ENCODE assay signal across 15 cellular contexts in the genomic region with DNA sequence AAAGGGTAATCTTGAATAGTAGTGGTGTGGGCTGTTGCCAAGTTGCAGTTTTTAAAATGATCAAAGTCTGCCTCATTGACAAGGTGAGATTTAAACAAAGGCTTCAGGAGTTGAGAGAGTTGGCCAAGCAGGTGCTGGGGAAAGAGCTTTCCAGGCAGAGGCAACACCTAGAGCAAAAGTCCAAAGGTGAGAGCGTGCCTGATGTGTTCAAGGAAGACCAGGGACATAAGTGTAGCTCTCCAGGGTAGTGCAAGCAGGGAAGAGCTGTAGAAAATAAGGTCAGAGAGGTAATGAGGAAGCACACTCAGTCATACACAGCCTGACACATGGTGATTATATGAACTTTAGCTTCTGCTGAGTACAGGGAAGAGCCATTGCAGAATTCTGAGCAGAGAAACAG.
DNase-seq lines count a peak whose midpoint lies in the region; ATAC-seq and TF ChIP-seq lines count a peak whose summit lies in the region.
"Had no signal": no experiment of that assay in that cellular context is flagged by ENCODE, and none has a peak within 500 bp of the region (broad histone marks: within the 10 kb centered on the region; RNA-seq: fewer than 3 reads in every experiment).

No MANE protein-coding gene starts in this region.

- ATAC-seq in GM19328 (IDR thresholded peaks at IDR 0.05; ENCODE audit: unreplicated experiment), result no peak
- no peak for ATAC-seq in activated CD8-positive, alpha-beta memory T cell treated with anti-CD3 and anti-CD28 coated beads, Interleukin-2, amount 10 ng/mL, durations not matched to agents 7 days and 5 days
- ATAC-seq: HCT116 had no signal

- H3K4me3 Mint-ChIP-seq in activated CD8-positive, alpha-beta memory T cell treated with anti-CD3 and anti-CD28 coated beads, Interleukin-2, amount 10 ng/mL, durations not matched to agents 7 days and 5 days, result no peak overlapping the region
- H3K4me3 Mint-ChIP-seq: B cell; CD4-positive, alpha-beta memory T cell had no signal

- H3K4me1 ChIP-seq in colonic mucosa (no peaks in the 10 kb centered on the region), mucosa of rectum (ENCODE audit: control insufficient read depth in 2 of 2, insufficient read depth in 2 of 2, low read length in 2 of 2) (peaks cover 8 to 11% of the 10 kb centered on the region in 2 donors)

- H3K9me3 ChIP-seq in colonic mucosa, result no peaks in the 10 kb centered on the region
- no peaks in the 10 kb centered on the region for H3K9me3 ChIP-seq in mucosa of rectum (ENCODE audit: control insufficient read depth in 2 of 2, low read length in 2 of 2)
- no peaks in the 10 kb centered on the region for H3K9me3 ChIP-seq in WERI-Rb-1 (ENCODE audit: severe bottlenecking)

- intact Hi-C loops in colonic mucosa (cut with DNase I), result no loop called here

- H3K9ac ChIP-seq in colonic mucosa (ENCODE audit: low read depth in 2 of 2, low read length in 2 of 2) (no peak overlapping the region), mucosa of rectum (ENCODE audit: low read depth in 1 of 2, low read length in 2 of 2) (no peak overlapping the region)

- H3K27me3 ChIP-seq in colonic mucosa, result no peaks in the 10 kb centered on the region
- no peaks in the 10 kb centered on the region for H3K27me3 ChIP-seq in mucosa of rectum (ENCODE audit: control insufficient read depth in 2 of 2, insufficient read depth in 2 of 2, low read length in 2 of 2)
- peaks cover 26% of the 10 kb centered on the region for H3K27me3 ChIP-seq in WERI-Rb-1 (ENCODE audit: insufficient read depth, low read depth, severe bottlenecking)

- H3K27ac Mint-ChIP-seq in activated CD8-positive, alpha-beta memory T cell treated with anti-CD3 and anti-CD28 coated beads, Interleukin-2, amount 10 ng/mL, durations not matched to agents 7 days and 5 days, result no peak overlapping the region
- H3K27ac Mint-ChIP-seq: B cell; CD4-positive, alpha-beta memory T cell had no signal

- H3K36me3 Mint-ChIP-seq in activated CD8-positive, alpha-beta memory T cell treated with anti-CD3 and anti-CD28 coated beads, Interleukin-2, amount 10 ng/mL, durations not matched to agents 7 days and 5 days, result no peaks in the 10 kb centered on the region
- H3K36me3 Mint-ChIP-seq: CD4-positive, alpha-beta memory T cell had no signal

- H3K27ac ChIP-seq in colonic mucosa (peak overlapping the region; percentile 75), mucosa of rectum (ENCODE audit: low read depth in 2 of 2, low read length in 2 of 2) (peak overlapping the region; percentile 78 to 80), WERI-Rb-1 (no peak overlapping the region)
- H3K27ac ChIP-seq: C4-2B, HL-60 had no signal

- H3K36me3 ChIP-seq in colonic mucosa (no peaks in the 10 kb centered on the region), mucosa of rectum (ENCODE audit: control insufficient read depth in 2 of 2, insufficient read depth in 2 of 2, low read length in 2 of 2) (no peaks in the 10 kb centered on the region), WERI-Rb-1 (no peaks in the 10 kb centered on the region)

- CTCF ChIA-PET in activated CD8-positive, alpha-beta memory T cell treated with anti-CD3 and anti-CD28 coated beads, Interleukin-2, amount 10 ng/mL, durations not matched to agents 7 days and 5 days (lab: Charles Lee), result no interaction called here

- H3K27me3 Mint-ChIP-seq in activated CD8-positive, alpha-beta memory T cell treated with anti-CD3 and anti-CD28 coated beads, Interleukin-2, amount 10 ng/mL, durations not matched to agents 7 days and 5 days, result no peaks in the 10 kb centered on the region
- H3K27me3 Mint-ChIP-seq: B cell; CD4-positive, alpha-beta memory T cell had no signal

- H3K4me3 ChIP-seq in colonic mucosa, result no peak overlapping the region
- peak overlapping the region in 1 of 2 donors; percentile 57 for H3K4me3 ChIP-seq in mucosa of rectum (ENCODE audit: low read length in 2 of 2)
- no peak overlapping the region for H3K4me3 ChIP-seq in WERI-Rb-1 (ENCODE audit: low read depth, low read length)

- TF ChIP-seq CTCF in colonic mucosa (IDR thresholded peaks at IDR 0.05) (no peak), WERI-Rb-1 (IDR thresholded peaks at IDR 0.05; ENCODE audit: low read depth, low read length) (no peak)

- no peaks in the 10 kb centered on the region for H3K4me1 Mint-ChIP-seq in activated CD8-positive, alpha-beta memory T cell treated with anti-CD3 and anti-CD28 coated beads, Interleukin-2, amount 10 ng/mL, durations not matched to agents 7 days and 5 days
- H3K4me1 Mint-ChIP-seq: B cell; CD4-positive, alpha-beta memory T cell had no signal

- DNase-seq in DMS53 treated with DMSO at 0.1 percent for 48 hours (lab: John Stamatoyannopoulos, UW; ENCODE audit: unreplicated experiment), result peak; percentile 95
- DNase-seq in colonic mucosa, result peak; percentile 88
- DNase-seq in WERI-Rb-1, result no peak
- no peak for DNase-seq in GOT3 (lab: John Stamatoyannopoulos, UW)
- DNase-seq in activated CD8-positive, alpha-beta memory T cell treated with anti-CD3 and anti-CD28 coated beads, Interleukin-2, amount 10 ng/mL, durations not matched to agents 7 days and 5 days, result no peak
- DNase-seq: CD4-positive, alpha-beta memory T cell; COR-L47; DMS153; GF-D8 had no signal

- H3K9me3 Mint-ChIP-seq in activated CD8-positive, alpha-beta memory T cell treated with anti-CD3 and anti-CD28 coated beads, Interleukin-2, amount 10 ng/mL, durations not matched to agents 7 days and 5 days (ENCODE audit: low read depth), result no peaks in the 10 kb centered on the region

Comparison
In these comparisons a context has a peak if more than half of its experiments do, and no peak if none do; other contexts are left out.
1. DNase-seq: peak in DMS53 treated with DMSO at 0.1 percent for 48 hours (single experiment) and colonic mucosa (single experiment); none in WERI-Rb-1 (single experiment), GOT3 (single experiment) and activated CD8-positive, alpha-beta memory T cell treated with anti-CD3 and anti-CD28 coated beads, Interleukin-2, amount 10 ng/mL, durations not matched to agents 7 days and 5 days (single experiment).